Comparison of ENCODE assay signal across 7 cellular contexts in the genomic region with DNA sequence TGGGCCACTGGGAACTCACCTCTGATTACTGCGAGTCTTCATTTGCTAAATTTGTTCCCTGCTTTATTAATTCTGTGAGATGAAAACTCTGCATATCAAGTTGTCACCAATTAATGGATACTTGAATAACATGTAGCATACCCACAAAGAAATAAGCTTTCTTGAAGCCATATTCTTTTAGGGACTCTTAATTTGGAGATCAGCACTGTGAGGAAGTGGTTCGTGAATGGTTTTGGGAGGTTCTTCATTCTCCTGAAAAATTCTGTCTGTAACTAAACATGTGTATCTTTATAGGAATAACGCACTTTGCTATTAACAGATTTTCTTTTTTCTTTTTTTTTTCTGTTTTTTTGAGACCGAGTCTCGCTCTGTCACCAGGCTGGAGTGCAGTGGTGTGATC.
"Had no signal": no experiment of that assay in that cellular context is flagged by ENCODE, and none has a peak within 500 bp of the region (broad histone marks: within the 10 kb centered on the region; RNA-seq: fewer than 3 reads in every experiment).

No MANE protein-coding gene starts in this region.

- FAIRE-seq: HepG2, HTR-8/SVneo had no signal

- H3K27ac ChIP-seq: HL-60 had no signal

- H3K36me3 Mint-ChIP-seq: IgD-negative memory B cell had no signal

- H3K27me3 Mint-ChIP-seq: IgD-negative memory B cell had no signal

- H3K27ac Mint-ChIP-seq: IgD-negative memory B cell had no signal

- H3K9me3 Mint-ChIP-seq: IgD-negative memory B cell had no signal

- DNase-seq: IMR-90, KBM-7, KG1 had no signal

- ATAC-seq: HepG2 had no signal
